8 cellular contexts compared by ENCODE assay signal in the genomic region with DNA sequence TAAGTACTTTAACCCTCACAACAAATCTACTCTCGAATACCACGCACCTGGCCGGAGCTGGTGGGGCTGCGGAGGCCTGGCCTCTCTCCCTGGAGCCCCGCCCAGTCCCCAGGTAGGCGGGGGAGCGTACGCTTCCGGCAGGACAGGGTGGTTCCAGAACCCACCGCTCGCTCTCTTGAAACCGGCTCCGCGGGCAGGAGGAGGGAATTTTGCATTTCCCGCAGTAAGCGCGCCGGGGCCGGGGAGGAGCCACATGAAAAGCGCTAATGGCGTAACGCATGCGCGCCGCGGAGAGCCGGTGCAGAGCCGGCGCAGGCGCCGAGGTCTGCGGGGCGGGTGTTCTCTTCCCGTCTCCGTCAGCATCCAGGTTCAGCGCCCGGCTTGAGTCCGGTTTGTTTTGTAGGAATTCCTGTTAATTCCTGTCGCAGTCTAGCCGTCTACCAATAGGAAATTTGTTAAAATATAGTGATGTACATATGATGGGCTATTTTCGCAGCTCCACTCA. TPM values are rescaled to one million over a fixed set of nuclear protein-coding genes. Genes with fewer than 3 reads are reported as not detected.
DNase-seq lines count a peak whose midpoint lies in the region; ATAC-seq and TF ChIP-seq lines count a peak whose summit lies in the region.

No MANE protein-coding gene starts in this region.

- H3K4me3 Mint-ChIP-seq in naive thymus-derived CD8-positive, alpha-beta T cell: peak overlapping the region; percentile 68 to 87 (median 82)

- CTCF ChIA-PET in PC-3 (lab: Charles Lee): interaction anchor here (0.6 kb wide), 1 partner anchor 860 kb away, joined by 4 read pairs; no protein-coding TSS in a partner anchor

- H2AFZ ChIP-seq in PC-3 (ENCODE audit: low read length): peak overlapping the region; percentile 100

- H3K4me1 ChIP-seq in PC-3 (ENCODE audit: insufficient read depth, low read length): no peaks in the 10 kb centered on the region

- no peaks in the 10 kb centered on the region for H3K36me3 ChIP-seq in PC-3 (ENCODE audit: low read depth, low read length)

- TF ChIP-seq CTCF in PC-3 (conservative IDR thresholded peaks at IDR 0.05; ENCODE audit: low read depth, low read length) (no peak), fibroblast of mammary gland (conservative IDR thresholded peaks at IDR 0.05; ENCODE audit: control insufficient read depth, insufficient read depth, low read depth, low read length) (no peak)

- POLR2A ChIA-PET in PC-3 (lab: Charles Lee; ENCODE audit: unreplicated experiment): no interaction called here
- POLR2A ChIA-PET in naive thymus-derived CD8-positive, alpha-beta T cell (lab: Charles Lee): interaction anchor here (1.5 kb wide), 1 partner anchor 11 kb away, joined by 3 read pairs; no protein-coding TSS in a partner anchor

- H3K79me2 ChIP-seq in PC-3 (ENCODE audit: low read length): no peaks in the 10 kb centered on the region

- H3K27ac ChIP-seq in PC-3 (ENCODE audit: low read length): no peak overlapping the region

- H3K9me3 ChIP-seq in PC-3 (ENCODE audit: low read length): no peaks in the 10 kb centered on the region

- DNase-seq in DMS 273 treated with DMSO at 0.1 percent for 48 hours (lab: John Stamatoyannopoulos, UW) (peak; percentile 15), HuH-7 (ENCODE audit: low spot score) (peak; percentile 72), PC-3 (peak; percentile 82), activated T-helper 1 cell treated with Interleukin-2 at 50 U/mL for 16 hours (ENCODE audit: low read depth) (peak; percentile 72), fibroblast of mammary gland (ENCODE audit: low read depth) (peak; percentile 67)
- DNase-seq in naive thymus-derived CD8-positive, alpha-beta T cell: peak; percentile 71 to 90 (median 80)
- DNase-seq in stimulated activated naive CD4-positive, alpha-beta T cell (lab: John Stamatoyannopoulos, UW): peak; percentile 68 to 83 (median 78)

- H3K4me2 ChIP-seq in PC-3 (ENCODE audit: low read length): peak overlapping the region; percentile 98

- peaks cover 18 to 33% (median 26%) of the 10 kb centered on the region in 4 donors for H3K4me1 Mint-ChIP-seq in naive thymus-derived CD8-positive, alpha-beta T cell

- BruUV-seq in PC-3 (replicated peaks; lab: Mats Ljungman, UMichigan): no TSS peak

- intact Hi-C loops in PC-3 (cut with micrococcal nuclease): loop anchor here (5.0 to 10.0 kb wide), 3 partner anchors 171 to 271 kb away; partner anchors contain the start of genes MSANTD3 and TEX10

- ATAC-seq in GM21526 (IDR thresholded peaks at IDR 0.05; ENCODE audit: low FRiP score, unreplicated experiment) (peak; percentile 68), PC-3 (peak; percentile 84)
- ATAC-seq in naive thymus-derived CD8-positive, alpha-beta T cell: peak; percentile 84 to 91

- H3K9ac ChIP-seq in PC-3 (ENCODE audit: low read length): peak overlapping the region; percentile 65

- no peaks in the 10 kb centered on the region for H3K36me3 Mint-ChIP-seq in naive thymus-derived CD8-positive, alpha-beta T cell

- no peaks in the 10 kb centered on the region for H3K27me3 Mint-ChIP-seq in naive thymus-derived CD8-positive, alpha-beta T cell

- H3K9me3 Mint-ChIP-seq in naive thymus-derived CD8-positive, alpha-beta T cell: peaks cover 0 to 2% (median 0%) of the 10 kb centered on the region in 9 donors

- H4K20me1 ChIP-seq in PC-3 (ENCODE audit: low read length): no peaks in the 10 kb centered on the region

- H3F3A ChIP-seq in PC-3 (ENCODE audit: low read length, unreplicated experiment): no peaks in the 10 kb centered on the region

- no peaks in the 10 kb centered on the region for H3K27me3 ChIP-seq in PC-3 (ENCODE audit: low read length)

- peak overlapping the region; percentile 47 to 88 (median 82) for H3K27ac Mint-ChIP-seq in naive thymus-derived CD8-positive, alpha-beta T cell

- no peaks in the 10 kb centered on the region for H3K9me2 ChIP-seq in PC-3 (replicated peaks; ENCODE audit: low read length)

- H3K4me3 ChIP-seq in PC-3 (ENCODE audit: low read length) (peak overlapping the region; percentile 76), fibroblast of mammary gland (ENCODE audit: control insufficient read depth, low read depth, low read length) (peak overlapping the region; percentile 54)

RNA-seq across cellular contexts. Expression of gene CAVIN4, which starts 20.8 kb away (rescaled TPM):
- 0.95 and 1.0 TPM in 2 replicates for total RNA-seq in PC-3 (2014; rRNA removed)
- total RNA-seq in naive thymus-derived CD8-positive, alpha-beta T cell: under 1 TPM in 1 of 2 experiments, not detected in 1; 0.18 TPM
- not detected for polyA plus RNA-seq in naive thymus-derived CD8-positive, alpha-beta T cell

Comparison
In these comparisons a context has a peak if more than half of its experiments do, and no peak if none do; other contexts are left out.
1. DNase-seq: peak in every context shown above with its lines; median percentile 82 in PC-3; 80 in naive thymus-derived CD8-positive, alpha-beta T cell; 78 in stimulated activated naive CD4-positive, alpha-beta T cell; 72 in HuH-7; 72 in activated T-helper 1 cell treated with Interleukin-2 at 50 U/mL for 16 hours; 67 in fibroblast of mammary gland; 15 in DMS 273 treated with DMSO at 0.1 percent for 48 hours.